In genomic region chr7:129193892-129194291, GRCh38 we compare ENCODE assay signal across 29 cellular contexts. TPM values are rescaled to one million over a fixed set of nuclear protein-coding genes. Genes with fewer than 3 reads are reported as not detected.
"Had no signal": no experiment of that assay in that cellular context is flagged by ENCODE, and none has a peak within 500 bp of the region (broad histone marks: within the 10 kb centered on the region; RNA-seq: fewer than 3 reads in every experiment).

No MANE protein-coding gene starts in this region.

- ATAC-seq: effector memory CD8-positive, alpha-beta T cell; esophagus mucosa; foreskin keratinocyte; gastrocnemius medialis; gastroesophageal sphincter; heart left ventricle; heart right ventricle had no signal

- H3K9me3 ChIP-seq: colonic mucosa, esophagus muscularis mucosa, esophagus squamous epithelium, gastrocnemius medialis, gastroesophageal sphincter, heart left ventricle, heart right ventricle had no signal

- DNase-seq: colonic mucosa; cortex of kidney; dermis blood vessel endothelial cell; dorsolateral prefrontal cortex; effector CD4-positive, alpha-beta T cell; effector CD8-positive, alpha-beta T cell; effector memory CD4-positive, alpha-beta T cell; effector memory CD8-positive, alpha-beta T cell; endodermal cell; erythroblast; esophagus squamous epithelium; foreskin fibroblast; foreskin keratinocyte; foreskin melanocyte; gastrocnemius medialis; glutamatergic neuron; head of caudate nucleus; heart left ventricle; heart right ventricle had no signal

- H3K27ac Mint-ChIP-seq: dendritic cell treated with granulocyte-macrophage colony-stimulating factor and Interleukin-4, amounts not matched to agents 40 ng/mL and 50 ng/mL, for 4 days; effector memory CD8-positive, alpha-beta T cell; endodermal cell had no signal

- FAIRE-seq: colon, endometrium, endothelial cell of umbilical vein, frontal cortex had no signal

- H3K27me3 ChIP-seq: esophagus muscularis mucosa, gastrocnemius medialis, gastroesophageal sphincter had no signal

- H3K4me3 ChIP-seq: colonic mucosa, coronary artery, dorsolateral prefrontal cortex, esophagus muscularis mucosa, esophagus squamous epithelium, gastrocnemius medialis, gastroesophageal sphincter, heart left ventricle, heart right ventricle had no signal

- H3K4me3 Mint-ChIP-seq: dendritic cell treated with granulocyte-macrophage colony-stimulating factor and Interleukin-4, amounts not matched to agents 40 ng/mL and 50 ng/mL, for 4 days; effector memory CD8-positive, alpha-beta T cell; endodermal cell had no signal

- H3K27ac ChIP-seq: colonic mucosa, coronary artery, dorsolateral prefrontal cortex, epithelial cell of prostate, esophagus muscularis mucosa, esophagus squamous epithelium, foreskin keratinocyte, gastrocnemius medialis, gastroesophageal sphincter, heart left ventricle, heart right ventricle had no signal

- H3K36me3 ChIP-seq: colonic mucosa, esophagus squamous epithelium, gastrocnemius medialis, gastroesophageal sphincter, heart left ventricle, heart right ventricle had no signal

- H3K4me1 ChIP-seq: colonic mucosa had no signal

- H3K9me3 Mint-ChIP-seq: dendritic cell treated with granulocyte-macrophage colony-stimulating factor and Interleukin-4, amounts not matched to agents 40 ng/mL and 50 ng/mL, for 4 days; effector memory CD8-positive, alpha-beta T cell had no signal

RNA-seq across cellular contexts. Expression of gene TSPAN33, which starts 49.4 kb away (rescaled TPM):
- total RNA-seq: dermis blood vessel endothelial cell, endothelial cell of umbilical vein had no signal
